ENCODE assay signal across 20 cellular contexts in genomic region chr5:143231973-143232812, GRCh38.
A peak's percentile ranks its signal among the peaks of the same experiment; 100 is the strongest.
DNase-seq lines count a peak whose midpoint lies in the region; ATAC-seq and TF ChIP-seq lines count a peak whose summit lies in the region.
"Had no signal": no experiment of that assay in that cellular context is flagged by ENCODE, and none has a peak within 500 bp of the region (broad histone marks: within the 10 kb centered on the region; RNA-seq: fewer than 3 reads in every experiment).

No MANE protein-coding gene starts in this region.

- no peaks in the 10 kb centered on the region for H3K27me3 ChIP-seq in OCI-LY3 (ENCODE audit: low read depth, low read length)

- peak overlapping the region; percentile 89 for H3K4me2 ChIP-seq in OCI-LY3 (ENCODE audit: low read length)

- H3K9ac ChIP-seq in OCI-LY3 (ENCODE audit: low read length) = no peak overlapping the region

- no peaks in the 10 kb centered on the region for H3K27me3 Mint-ChIP-seq in activated naive CD8-positive, alpha-beta T cell treated with anti-CD3 and anti-CD28 coated beads, Interleukin-2, amount 10 ng/mL, durations not matched to agents 7 days and 5 days
- H3K27me3 Mint-ChIP-seq in activated naive CD8-positive, alpha-beta T cell treated with anti-CD3 and anti-CD28 coated beads for 36 hours = no peaks in the 10 kb centered on the region
- no peaks in the 10 kb centered on the region for H3K27me3 Mint-ChIP-seq in T-cell
- H3K27me3 Mint-ChIP-seq: CD4-positive, alpha-beta T cell; effector memory CD8-positive, alpha-beta T cell; stimulated activated naive CD8-positive, alpha-beta T cell treated with anti-CD3 and anti-CD28 coated beads, Interleukin-15, Interleukin-2, amounts not matched to agents 100 ng/mL and 50 ng/mL, for 24 hours had no signal

- CTCF ChIA-PET in T-cell (lab: Charles Lee) = no interaction called here

- H3K9me3 ChIP-seq in OCI-LY3 (ENCODE audit: insufficient read depth, low read length) = peaks cover 7% of the 10 kb centered on the region; the same call in 1 of the 2 replicates

- no peaks in the 10 kb centered on the region for H4K20me1 ChIP-seq in OCI-LY3 (ENCODE audit: insufficient read depth, low read length)

- DNase-seq in activated naive CD8-positive, alpha-beta T cell treated with anti-CD3 and anti-CD28 coated beads, Interleukin-2, amount 10 ng/mL, durations not matched to agents 7 days and 5 days = no peak
- no peak for DNase-seq in activated naive CD8-positive, alpha-beta T cell treated with anti-CD3 and anti-CD28 coated beads for 36 hours
- no peak for DNase-seq in NCI-H2029 treated with DMSO at 0.1 percent for 48 hours (lab: John Stamatoyannopoulos, UW)
- DNase-seq in T-cell = no peak
- DNase-seq in NCI-H2107 treated with DMSO at 0.1 percent for 48 hours (lab: John Stamatoyannopoulos, UW; ENCODE audit: unreplicated experiment) = no peak
- no peak for DNase-seq in DMS 273 (lab: John Stamatoyannopoulos, UW; ENCODE audit: unreplicated experiment)
- DNase-seq: activated naive CD4-positive, alpha-beta T cell treated with anti-CD3 and anti-CD28 coated beads for 36 hours; CD4-positive, alpha-beta T cell; effector memory CD8-positive, alpha-beta T cell; midbrain; NCI-H1105 treated with DMSO at 0.1 percent for 48 hours; NCI-H2227 treated with DMSO at 0.1 percent for 48 hours; nucleus accumbens had no signal

- ATAC-seq in activated naive CD8-positive, alpha-beta T cell treated with anti-CD3 and anti-CD28 coated beads, Interleukin-2, amount 10 ng/mL, durations not matched to agents 7 days and 5 days (ENCODE audit: low read depth) = no peak
- peak; percentile 35 for ATAC-seq in HG02943 (IDR thresholded peaks at IDR 0.05; ENCODE audit: low read depth, unreplicated experiment)
- ATAC-seq in T-cell (replicated peaks in 1 of 4) = no peak
- ATAC-seq: effector memory CD8-positive, alpha-beta T cell had no signal

- H3K79me2 ChIP-seq in OCI-LY3 (ENCODE audit: low read length) = no peaks in the 10 kb centered on the region

- H3K27ac ChIP-seq in OCI-LY3 (ENCODE audit: low read length) = peak overlapping the region; percentile 80
- H3K27ac ChIP-seq: 22Rv1 had no signal

- H3K4me3 Mint-ChIP-seq in activated naive CD8-positive, alpha-beta T cell treated with anti-CD3 and anti-CD28 coated beads, Interleukin-2, amount 10 ng/mL, durations not matched to agents 7 days and 5 days = no peak overlapping the region
- H3K4me3 Mint-ChIP-seq in activated naive CD8-positive, alpha-beta T cell treated with anti-CD3 and anti-CD28 coated beads for 36 hours = no peak overlapping the region
- no peak overlapping the region for H3K4me3 Mint-ChIP-seq in T-cell
- H3K4me3 Mint-ChIP-seq: activated naive CD4-positive, alpha-beta T cell treated with anti-CD3 and anti-CD28 coated beads for 36 hours; brain; CD4-positive, alpha-beta T cell; effector memory CD8-positive, alpha-beta T cell; stimulated activated naive CD8-positive, alpha-beta T cell treated with anti-CD3 and anti-CD28 coated beads, Interleukin-15, Interleukin-2, amounts not matched to agents 100 ng/mL and 50 ng/mL, for 24 hours had no signal

- POLR2A ChIA-PET in activated naive CD8-positive, alpha-beta T cell treated with anti-CD3 and anti-CD28 coated beads, Interleukin-2, amount 10 ng/mL, durations not matched to agents 7 days and 5 days (lab: Charles Lee) = no interaction called here
- POLR2A ChIA-PET in T-cell (lab: Charles Lee) = no interaction called here

- TF ChIP-seq CTCF in OCI-LY3 (IDR thresholded peaks at IDR 0.05; ENCODE audit: low read depth, low read length) = no peak

- H2AFZ ChIP-seq in OCI-LY3 (ENCODE audit: low read depth, low read length) = 0 out of 2 replicates have a peak overlapping the region, but pooled peaks have one; percentile 43

- peaks cover 29% of the 10 kb centered on the region for H3K4me1 Mint-ChIP-seq in activated naive CD8-positive, alpha-beta T cell treated with anti-CD3 and anti-CD28 coated beads, Interleukin-2, amount 10 ng/mL, durations not matched to agents 7 days and 5 days
- peaks cover 30% of the 10 kb centered on the region for H3K4me1 Mint-ChIP-seq in activated naive CD8-positive, alpha-beta T cell treated with anti-CD3 and anti-CD28 coated beads for 36 hours
- peaks cover 24 to 39% (median 28%) of the 10 kb centered on the region in 3 donors for H3K4me1 Mint-ChIP-seq in T-cell

- H3K4me1 ChIP-seq in OCI-LY3 (ENCODE audit: low read length) = peaks cover 46% of the 10 kb centered on the region

- H3K36me3 ChIP-seq in OCI-LY3 (replicated peaks; ENCODE audit: low read depth, low read length) = no peaks in the 10 kb centered on the region

- H3K9me3 Mint-ChIP-seq in activated naive CD8-positive, alpha-beta T cell treated with anti-CD3 and anti-CD28 coated beads, Interleukin-2, amount 10 ng/mL, durations not matched to agents 7 days and 5 days = no peaks in the 10 kb centered on the region
- H3K9me3 Mint-ChIP-seq in activated naive CD8-positive, alpha-beta T cell treated with anti-CD3 and anti-CD28 coated beads for 36 hours = no peaks in the 10 kb centered on the region
- no peaks in the 10 kb centered on the region for H3K9me3 Mint-ChIP-seq in T-cell
- H3K9me3 Mint-ChIP-seq: activated naive CD4-positive, alpha-beta T cell treated with anti-CD3 and anti-CD28 coated beads for 36 hours; brain; CD4-positive, alpha-beta T cell; effector memory CD8-positive, alpha-beta T cell; IgD-negative memory B cell; stimulated activated naive CD8-positive, alpha-beta T cell treated with anti-CD3 and anti-CD28 coated beads, Interleukin-15, Interleukin-2, amounts not matched to agents 100 ng/mL and 50 ng/mL, for 24 hours had no signal

- H3K4me3 ChIP-seq in OCI-LY3 (ENCODE audit: low read length) = no peak overlapping the region; the same call in 1 of the 2 replicates
- H3K4me3 ChIP-seq: skin epidermis had no signal

- peak overlapping the region; percentile 12 for H3K27ac Mint-ChIP-seq in activated naive CD8-positive, alpha-beta T cell treated with anti-CD3 and anti-CD28 coated beads, Interleukin-2, amount 10 ng/mL, durations not matched to agents 7 days and 5 days
- H3K27ac Mint-ChIP-seq in activated naive CD8-positive, alpha-beta T cell treated with anti-CD3 and anti-CD28 coated beads for 36 hours = no peak overlapping the region
- H3K27ac Mint-ChIP-seq in T-cell = no peak overlapping the region
- H3K27ac Mint-ChIP-seq: activated naive CD4-positive, alpha-beta T cell treated with anti-CD3 and anti-CD28 coated beads for 36 hours; stimulated activated naive CD8-positive, alpha-beta T cell treated with anti-CD3 and anti-CD28 coated beads, Interleukin-15, Interleukin-2, amounts not matched to agents 100 ng/mL and 50 ng/mL, for 24 hours had no signal

- H3K36me3 Mint-ChIP-seq in activated naive CD8-positive, alpha-beta T cell treated with anti-CD3 and anti-CD28 coated beads, Interleukin-2, amount 10 ng/mL, durations not matched to agents 7 days and 5 days = peaks cover 4% of the 10 kb centered on the region
- no peaks in the 10 kb centered on the region for H3K36me3 Mint-ChIP-seq in activated naive CD8-positive, alpha-beta T cell treated with anti-CD3 and anti-CD28 coated beads for 36 hours
- peaks cover 6% of the 10 kb centered on the region for H3K36me3 Mint-ChIP-seq in T-cell
- H3K36me3 Mint-ChIP-seq: brain, IgD-negative memory B cell had no signal
